Comparison of ENCODE assay signal across 11 cellular contexts in the genomic region with DNA sequence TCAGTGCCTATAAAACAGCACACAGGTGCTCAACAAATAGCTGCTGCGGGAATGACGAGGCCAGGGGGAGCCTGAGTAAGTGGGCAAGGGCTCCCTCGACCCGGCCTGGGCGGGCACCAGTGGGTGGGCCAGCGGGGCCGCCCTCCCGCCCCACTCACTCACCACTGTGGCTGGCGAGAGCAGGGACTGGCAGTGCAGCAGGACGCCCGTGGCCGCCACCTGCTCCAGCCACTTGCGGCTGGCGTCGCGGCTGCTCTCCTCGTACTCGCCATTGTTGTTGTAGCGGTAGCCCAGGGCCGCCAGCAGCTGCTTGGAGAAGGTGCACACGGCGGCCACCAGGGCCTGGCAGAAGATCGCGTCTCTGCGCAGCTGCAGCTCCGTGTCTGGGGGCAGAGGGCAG.
A peak's percentile ranks its signal among the peaks of the same experiment; 100 is the strongest.
DNase-seq lines count a peak whose midpoint lies in the region; ATAC-seq, FAIRE-seq and TF ChIP-seq lines count a peak whose summit lies in the region.
"Had no signal": no experiment of that assay in that cellular context is flagged by ENCODE, and none has a peak within 500 bp of the region (broad histone marks: within the 10 kb centered on the region; RNA-seq: fewer than 3 reads in every experiment).

No MANE protein-coding gene starts in this region.

- FAIRE-seq in urothelium cell line (lab: Jason Lieb, UNC) = peak; percentile 52

- no peak for ATAC-seq in stimulated activated naive CD8-positive, alpha-beta T cell treated with anti-CD3 and anti-CD28 coated beads, Interleukin-15, Interleukin-2, amounts not matched to agents 100 U/mL and 50 U/mL, for 24 hours
- ATAC-seq in GM19324 (IDR thresholded peaks at IDR 0.05; ENCODE audit: low FRiP score, unreplicated experiment) = no peak

- peak overlapping the region; percentile 29 for H3K27ac Mint-ChIP-seq in stimulated activated naive CD8-positive, alpha-beta T cell treated with anti-CD3 and anti-CD28 coated beads, Interleukin-15, Interleukin-2, amounts not matched to agents 100 ng/mL and 50 ng/mL, for 24 hours

- no peaks in the 10 kb centered on the region for H3K27me3 ChIP-seq in layer of hippocampus (ENCODE audit: control insufficient read depth, insufficient read depth, low read length)
- no peaks in the 10 kb centered on the region for H3K27me3 ChIP-seq in ascending aorta

- H3K27ac ChIP-seq in layer of hippocampus (ENCODE audit: low read depth, low read length) (peak overlapping the region; percentile 66), ascending aorta (no peak overlapping the region)
- H3K27ac ChIP-seq: 22Rv1 had no signal

- no peaks in the 10 kb centered on the region for H3K4me1 ChIP-seq in ascending aorta

- peaks cover 13% of the 10 kb centered on the region for H3K4me1 Mint-ChIP-seq in stimulated activated naive CD8-positive, alpha-beta T cell treated with anti-CD3 and anti-CD28 coated beads, Interleukin-15, Interleukin-2, amounts not matched to agents 100 ng/mL and 50 ng/mL, for 24 hours (ENCODE audit: low read depth)

- DNase-seq in DMS153 (lab: John Stamatoyannopoulos, UW) (peak; percentile 8), DMS153 treated with DMSO at 0.1 percent for 48 hours (lab: John Stamatoyannopoulos, UW; ENCODE audit: unreplicated experiment) (no peak), urothelium cell line (ENCODE audit: low spot score) (no peak), ascending aorta (ENCODE audit: low spot score in 2 of 2) (no peak)
- DNase-seq in stimulated activated naive CD8-positive, alpha-beta T cell treated with anti-CD3 and anti-CD28 coated beads, Interleukin-15, Interleukin-2, amounts not matched to agents 100 U/mL and 50 U/mL, for 24 hours = no peak
- DNase-seq: NCI-H1436 treated with DMSO at 0.1 percent for 48 hours, NCI-H774 had no signal

- H3K27me3 Mint-ChIP-seq in stimulated activated naive CD8-positive, alpha-beta T cell treated with anti-CD3 and anti-CD28 coated beads, Interleukin-15, Interleukin-2, amounts not matched to agents 100 ng/mL and 50 ng/mL, for 24 hours = no peaks in the 10 kb centered on the region

- peaks cover 58% of the 10 kb centered on the region for H3K36me3 Mint-ChIP-seq in stimulated activated naive CD8-positive, alpha-beta T cell treated with anti-CD3 and anti-CD28 coated beads, Interleukin-15, Interleukin-2, amounts not matched to agents 100 ng/mL and 50 ng/mL, for 24 hours (ENCODE audit: low read depth)

- intact Hi-C loops in ascending aorta (cut with DNase I) = no loop called here

- H3K4me3 ChIP-seq in ascending aorta = no peak overlapping the region

- TF ChIP-seq CTCF in ascending aorta (IDR thresholded peaks at IDR 0.05) = no peak

- no peak overlapping the region for H3K4me3 Mint-ChIP-seq in stimulated activated naive CD8-positive, alpha-beta T cell treated with anti-CD3 and anti-CD28 coated beads, Interleukin-15, Interleukin-2, amounts not matched to agents 100 ng/mL and 50 ng/mL, for 24 hours

- no peaks in the 10 kb centered on the region for H3K9me3 Mint-ChIP-seq in stimulated activated naive CD8-positive, alpha-beta T cell treated with anti-CD3 and anti-CD28 coated beads, Interleukin-15, Interleukin-2, amounts not matched to agents 100 ng/mL and 50 ng/mL, for 24 hours

- peaks cover 68 to 89% of the 10 kb centered on the region in 2 donors for H3K36me3 ChIP-seq in ascending aorta

- H3K9me3 ChIP-seq in ascending aorta = no peaks in the 10 kb centered on the region
